Comparison of ENCODE assay signal across 1 cellular context in the genomic region with DNA sequence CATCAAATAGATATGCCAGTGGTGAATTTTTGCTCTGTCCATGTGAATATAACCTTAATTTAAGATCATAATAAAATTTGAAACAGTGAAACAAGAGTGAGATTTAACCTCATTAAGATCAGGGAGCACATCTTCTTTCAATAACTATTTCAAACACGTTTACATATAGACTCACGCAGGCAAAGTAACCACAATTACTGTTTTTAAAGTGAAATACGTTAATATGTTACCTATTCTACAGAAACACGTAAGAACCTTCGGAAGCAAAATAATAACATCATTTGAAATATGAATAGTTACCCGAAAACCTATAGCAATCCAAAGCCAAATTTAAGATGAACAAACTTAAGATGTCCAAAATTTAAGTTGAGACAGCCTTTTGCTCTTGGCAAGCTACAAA.
TF ChIP-seq lines count a peak whose summit lies in the region.

No MANE protein-coding gene starts in this region.

TF ChIP-seq in GM12878, 131 proteins besides CTCF, POLR2A, EP300 and RAD21 (continued from another document):
- peak; percentile 99 for TF ChIP-seq ZNF592 (IDR thresholded peaks at IDR 0.05)
- TF ChIP-seq, protein P1, sequence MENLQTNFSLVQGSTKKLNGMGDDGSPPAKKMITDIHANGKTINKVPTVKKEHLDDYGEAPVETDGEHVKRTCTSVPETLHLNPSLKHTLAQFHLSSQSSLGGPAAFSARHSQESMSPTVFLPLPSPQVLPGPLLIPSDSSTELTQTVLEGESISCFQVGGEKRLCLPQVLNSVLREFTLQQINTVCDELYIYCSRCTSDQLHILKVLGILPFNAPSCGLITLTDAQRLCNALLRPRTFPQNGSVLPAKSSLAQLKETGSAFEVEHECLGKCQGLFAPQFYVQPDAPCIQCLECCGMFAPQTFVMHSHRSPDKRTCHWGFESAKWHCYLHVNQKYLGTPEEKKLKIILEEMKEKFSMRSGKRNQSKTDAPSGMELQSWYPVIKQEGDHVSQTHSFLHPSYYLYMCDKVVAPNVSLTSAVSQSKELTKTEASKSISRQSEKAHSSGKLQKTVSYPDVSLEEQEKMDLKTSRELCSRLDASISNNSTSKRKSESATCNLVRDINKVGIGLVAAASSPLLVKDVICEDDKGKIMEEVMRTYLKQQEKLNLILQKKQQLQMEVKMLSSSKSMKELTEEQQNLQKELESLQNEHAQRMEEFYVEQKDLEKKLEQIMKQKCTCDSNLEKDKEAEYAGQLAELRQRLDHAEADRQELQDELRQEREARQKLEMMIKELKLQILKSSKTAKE (IDR thresholded peaks at IDR 0.05; ENCODE audit: low read depth, poor library complexity, severe bottlenecking) = peak; percentile 26
- TF ChIP-seq NR2F1 (conservative IDR thresholded peaks at IDR 0.05) = peak; percentile 87
- TF ChIP-seq NRF1 (conservative IDR thresholded peaks at IDR 0.05; ENCODE audit: low read depth, low read length) = no peak
- TF ChIP-seq SREBF2 (IDR thresholded peaks at IDR 0.05; ENCODE audit: low read length) = no peak
- TF ChIP-seq MXI1 (IDR thresholded peaks at IDR 0.05; ENCODE audit: low read depth, low read length) = peak; percentile 76
- peak; percentile 51; the same call in 1 of the 2 replicates for TF ChIP-seq IKZF1 (conservative IDR thresholded peaks at IDR 0.05)
- peak; percentile 94 for TF ChIP-seq ATF7 (IDR thresholded peaks at IDR 0.05; ENCODE audit: low read depth)
- no peak for TF ChIP-seq PBX3 (IDR thresholded peaks at IDR 0.05; ENCODE audit: insufficient replicate concordance, low read depth, low read length)
- TF ChIP-seq BMI1 (IDR thresholded peaks at IDR 0.05; ENCODE audit: borderline replicate concordance) = peak; percentile 88
- peak; percentile 60 for TF ChIP-seq NBN (IDR thresholded peaks at IDR 0.05)
- TF ChIP-seq DPF2 (IDR thresholded peaks at IDR 0.05) = peak; percentile 77
- TF ChIP-seq E2F8 (IDR thresholded peaks at IDR 0.05; ENCODE audit: low read depth, partially characterized antibody) = peak; percentile 74
- TF ChIP-seq RUNX3 (IDR thresholded peaks at IDR 0.05; ENCODE audit: low read length) = peak; percentile 25; the same call in 1 of the 2 replicates
- peak; percentile 79 for TF ChIP-seq ZNF24 (IDR thresholded peaks at IDR 0.05)
- peak; percentile 85 for TF ChIP-seq BCL11A (IDR thresholded peaks at IDR 0.05; ENCODE audit: low read depth, low read length)
- peak; percentile 15; the same call in 1 of the 2 replicates for TF ChIP-seq SPI1 (IDR thresholded peaks at IDR 0.05; ENCODE audit: borderline replicate concordance, insufficient read depth, low read depth, low read length)
- no peak for TF ChIP-seq TCF7 (IDR thresholded peaks at IDR 0.05; ENCODE audit: borderline replicate concordance)
- peak; percentile 91 for TF ChIP-seq ZNF217 (IDR thresholded peaks at IDR 0.05)
- TF ChIP-seq CREM (IDR thresholded peaks at IDR 0.05; ENCODE audit: low read depth) = 0 out of 2 replicates have a peak, but pooled peaks have one; percentile 21
- TF ChIP-seq CHD4 (IDR thresholded peaks at IDR 0.05) = no peak
- TF ChIP-seq IKZF2 (IDR thresholded peaks at IDR 0.05) = peak; percentile 16 to 47; a peak in 2 of 4 replicates
- 0 out of 2 replicates have a peak, but pooled peaks have one; percentile 17 for TF ChIP-seq RAD51 (IDR thresholded peaks at IDR 0.05)
- TF ChIP-seq POU2F2 (IDR thresholded peaks at IDR 0.05; ENCODE audit: borderline replicate concordance, low read depth, low read length) = 0 out of 3 replicates have a peak, but pooled peaks have one; percentile 7
- peak; percentile 55 for TF ChIP-seq SMAD1 (IDR thresholded peaks at IDR 0.05; ENCODE audit: low read depth, partially characterized antibody)
- no peak for TF ChIP-seq EGR1 (IDR thresholded peaks at IDR 0.05; ENCODE audit: borderline replicate concordance in 1 of 2, low read depth in 2 of 2, low read length in 2 of 2)
- peak; percentile 89 for TF ChIP-seq MEF2B (IDR thresholded peaks at IDR 0.05; ENCODE audit: partially characterized antibody, poor library complexity, severe bottlenecking)
- TF ChIP-seq MTA2 (IDR thresholded peaks at IDR 0.05; ENCODE audit: low read depth) = peak; percentile 99
